In the genomic region with DNA sequence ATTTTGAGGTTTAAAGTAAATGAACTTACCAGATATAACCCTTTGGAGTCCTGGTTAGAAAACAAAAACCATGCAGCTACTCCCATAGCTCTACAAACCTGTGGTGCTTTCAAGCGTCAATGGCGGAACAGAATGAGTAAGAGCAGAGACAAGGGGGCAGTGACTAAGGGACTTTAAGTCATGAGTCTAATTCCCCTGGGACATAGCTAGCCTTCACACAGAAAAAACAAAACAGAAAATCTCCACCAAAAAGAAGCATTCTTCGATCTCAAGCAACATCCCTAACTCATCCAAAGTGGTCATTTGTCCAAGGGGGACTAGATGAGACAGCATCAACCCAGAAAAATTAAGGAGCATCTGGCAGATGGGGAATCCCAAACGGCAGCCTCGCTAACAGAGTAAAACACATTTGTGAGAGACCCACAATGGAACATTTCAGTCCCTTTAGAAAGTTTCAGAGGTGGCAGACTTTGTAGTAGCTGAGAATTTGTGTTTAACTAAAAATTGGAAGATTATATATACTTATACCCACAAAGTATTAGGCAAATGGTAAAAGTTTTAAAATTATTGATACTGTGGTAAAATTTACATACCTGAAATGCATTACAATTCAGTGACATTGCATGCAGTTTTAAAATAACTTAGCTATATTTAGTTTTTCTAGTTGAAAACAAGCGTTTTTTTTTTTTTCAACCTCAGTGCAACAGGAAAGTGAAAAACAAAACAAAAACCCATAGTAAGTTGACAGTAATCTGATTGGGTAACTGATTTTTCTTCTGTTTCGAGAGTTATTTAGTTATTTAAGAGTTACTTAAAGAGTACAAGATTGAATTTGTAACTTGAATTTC, we compare ENCODE assay signal across 1 cellular context.
A peak's percentile ranks its signal among the peaks of the same experiment; 100 is the strongest.
TF ChIP-seq lines count a peak whose summit lies in the region.

No MANE protein-coding gene starts in this region.

TF ChIP-seq in GM12878, 131 proteins besides CTCF, POLR2A, EP300 and RAD21 (continued from another document and continues in another):
- TF ChIP-seq CBX5 (IDR thresholded peaks at IDR 0.05; ENCODE audit: low read depth) (peak; percentile 76; the same call in 1 of the 2 replicates), ELK1 (IDR thresholded peaks at IDR 0.05; ENCODE audit: low read depth, low read length) (no peak), ZBED1 (IDR thresholded peaks at IDR 0.05; ENCODE audit: borderline replicate concordance) (no peak), KAT2A (conservative IDR thresholded peaks at IDR 0.05; ENCODE audit: control insufficient read depth, low read depth, low read length) (no peak), RUNX3 (IDR thresholded peaks at IDR 0.05; ENCODE audit: low read length) (peak; percentile 47), LARP7 (IDR thresholded peaks at IDR 0.05) (no peak), MYB (IDR thresholded peaks at IDR 0.05; ENCODE audit: borderline replicate concordance, low read depth, low read length) (peak; percentile 68; the same call in 1 of the 2 replicates), MLLT1 (IDR thresholded peaks at IDR 0.05) (peak; percentile 87), RCOR1 (conservative IDR thresholded peaks at IDR 0.05; ENCODE audit: low read depth, low read length) (no peak), ZNF622 (IDR thresholded peaks at IDR 0.05) (no peak), CUX1 (IDR thresholded peaks at IDR 0.05; ENCODE audit: insufficient replicate concordance, low read depth, low read length) (peak; percentile 55), MEF2A (IDR thresholded peaks at IDR 0.05; ENCODE audit: insufficient read depth, low read depth, low read length) (peak; percentile 92), RFX5 (IDR thresholded peaks at IDR 0.05; ENCODE audit: low read depth, low read length) (no peak), RAD51 (IDR thresholded peaks at IDR 0.05) (peak; percentile 37), NFIC (IDR thresholded peaks at IDR 0.05; ENCODE audit: low read depth, low read length) (peak; percentile 89), HDGF (IDR thresholded peaks at IDR 0.05) (no peak), POLR2AphosphoS5 (IDR thresholded peaks at IDR 0.05; ENCODE audit: low read length) (peak; percentile 89), DPF2 (IDR thresholded peaks at IDR 0.05) (peak; percentile 87), TAF1 (IDR thresholded peaks at IDR 0.05; ENCODE audit: borderline replicate concordance, low read depth, low read length) (peak; percentile 65; the same call in 1 of the 2 replicates), SP1 (IDR thresholded peaks at IDR 0.05; ENCODE audit: low read depth, low read length) (peak; percentile 47), MTA2 (IDR thresholded peaks at IDR 0.05; ENCODE audit: low read depth) (peak; percentile 87), BRCA1 (IDR thresholded peaks at IDR 0.05; ENCODE audit: low read depth, low read length) (no peak), HDAC2 (IDR thresholded peaks at IDR 0.05) (no peak), ESRRA (IDR thresholded peaks at IDR 0.05; ENCODE audit: low read length) (no peak), E2F8 (IDR thresholded peaks at IDR 0.05; ENCODE audit: low read depth, partially characterized antibody) (no peak), NR2C1 (IDR thresholded peaks at IDR 0.05) (no peak), IRF4 (IDR thresholded peaks at IDR 0.05; ENCODE audit: low read depth, low read length) (peak; percentile 89), IRF3 (IDR thresholded peaks at IDR 0.05) (0 out of 2 replicates have a peak, but pooled peaks have one; percentile 20), CHD4 (IDR thresholded peaks at IDR 0.05) (no peak), TBL1XR1 (IDR thresholded peaks at IDR 0.05; ENCODE audit: low read depth, low read length) (peak; percentile 69; the same call in 1 of the 2 replicates), IKZF2 (IDR thresholded peaks at IDR 0.05) (peak; percentile 89), CREM (IDR thresholded peaks at IDR 0.05; ENCODE audit: low read depth) (peak; percentile 61; the same call in 1 of the 2 replicates)
- TF ChIP-seq, protein P1, sequence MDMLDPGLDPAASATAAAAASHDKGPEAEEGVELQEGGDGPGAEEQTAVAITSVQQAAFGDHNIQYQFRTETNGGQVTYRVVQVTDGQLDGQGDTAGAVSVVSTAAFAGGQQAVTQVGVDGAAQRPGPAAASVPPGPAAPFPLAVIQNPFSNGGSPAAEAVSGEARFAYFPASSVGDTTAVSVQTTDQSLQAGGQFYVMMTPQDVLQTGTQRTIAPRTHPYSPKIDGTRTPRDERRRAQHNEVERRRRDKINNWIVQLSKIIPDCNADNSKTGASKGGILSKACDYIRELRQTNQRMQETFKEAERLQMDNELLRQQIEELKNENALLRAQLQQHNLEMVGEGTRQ (IDR thresholded peaks at IDR 0.05; ENCODE audit: borderline replicate concordance, low read depth, low read length) = no peak
- TF ChIP-seq, protein P2, sequence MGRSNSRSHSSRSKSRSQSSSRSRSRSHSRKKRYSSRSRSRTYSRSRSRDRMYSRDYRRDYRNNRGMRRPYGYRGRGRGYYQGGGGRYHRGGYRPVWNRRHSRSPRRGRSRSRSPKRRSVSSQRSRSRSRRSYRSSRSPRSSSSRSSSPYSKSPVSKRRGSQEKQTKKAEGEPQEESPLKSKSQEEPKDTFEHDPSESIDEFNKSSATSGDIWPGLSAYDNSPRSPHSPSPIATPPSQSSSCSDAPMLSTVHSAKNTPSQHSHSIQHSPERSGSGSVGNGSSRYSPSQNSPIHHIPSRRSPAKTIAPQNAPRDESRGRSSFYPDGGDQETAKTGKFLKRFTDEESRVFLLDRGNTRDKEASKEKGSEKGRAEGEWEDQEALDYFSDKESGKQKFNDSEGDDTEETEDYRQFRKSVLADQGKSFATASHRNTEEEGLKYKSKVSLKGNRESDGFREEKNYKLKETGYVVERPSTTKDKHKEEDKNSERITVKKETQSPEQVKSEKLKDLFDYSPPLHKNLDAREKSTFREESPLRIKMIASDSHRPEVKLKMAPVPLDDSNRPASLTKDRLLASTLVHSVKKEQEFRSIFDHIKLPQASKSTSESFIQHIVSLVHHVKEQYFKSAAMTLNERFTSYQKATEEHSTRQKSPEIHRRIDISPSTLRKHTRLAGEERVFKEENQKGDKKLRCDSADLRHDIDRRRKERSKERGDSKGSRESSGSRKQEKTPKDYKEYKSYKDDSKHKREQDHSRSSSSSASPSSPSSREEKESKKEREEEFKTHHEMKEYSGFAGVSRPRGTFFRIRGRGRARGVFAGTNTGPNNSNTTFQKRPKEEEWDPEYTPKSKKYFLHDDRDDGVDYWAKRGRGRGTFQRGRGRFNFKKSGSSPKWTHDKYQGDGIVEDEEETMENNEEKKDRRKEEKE (IDR thresholded peaks at IDR 0.05) = no peak
- TF ChIP-seq, protein P3, sequence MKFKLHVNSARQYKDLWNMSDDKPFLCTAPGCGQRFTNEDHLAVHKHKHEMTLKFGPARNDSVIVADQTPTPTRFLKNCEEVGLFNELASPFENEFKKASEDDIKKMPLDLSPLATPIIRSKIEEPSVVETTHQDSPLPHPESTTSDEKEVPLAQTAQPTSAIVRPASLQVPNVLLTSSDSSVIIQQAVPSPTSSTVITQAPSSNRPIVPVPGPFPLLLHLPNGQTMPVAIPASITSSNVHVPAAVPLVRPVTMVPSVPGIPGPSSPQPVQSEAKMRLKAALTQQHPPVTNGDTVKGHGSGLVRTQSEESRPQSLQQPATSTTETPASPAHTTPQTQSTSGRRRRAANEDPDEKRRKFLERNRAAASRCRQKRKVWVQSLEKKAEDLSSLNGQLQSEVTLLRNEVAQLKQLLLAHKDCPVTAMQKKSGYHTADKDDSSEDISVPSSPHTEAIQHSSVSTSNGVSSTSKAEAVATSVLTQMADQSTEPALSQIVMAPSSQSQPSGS (IDR thresholded peaks at IDR 0.05; ENCODE audit: low read length) = peak; percentile 89
- TF ChIP-seq, protein P4, sequence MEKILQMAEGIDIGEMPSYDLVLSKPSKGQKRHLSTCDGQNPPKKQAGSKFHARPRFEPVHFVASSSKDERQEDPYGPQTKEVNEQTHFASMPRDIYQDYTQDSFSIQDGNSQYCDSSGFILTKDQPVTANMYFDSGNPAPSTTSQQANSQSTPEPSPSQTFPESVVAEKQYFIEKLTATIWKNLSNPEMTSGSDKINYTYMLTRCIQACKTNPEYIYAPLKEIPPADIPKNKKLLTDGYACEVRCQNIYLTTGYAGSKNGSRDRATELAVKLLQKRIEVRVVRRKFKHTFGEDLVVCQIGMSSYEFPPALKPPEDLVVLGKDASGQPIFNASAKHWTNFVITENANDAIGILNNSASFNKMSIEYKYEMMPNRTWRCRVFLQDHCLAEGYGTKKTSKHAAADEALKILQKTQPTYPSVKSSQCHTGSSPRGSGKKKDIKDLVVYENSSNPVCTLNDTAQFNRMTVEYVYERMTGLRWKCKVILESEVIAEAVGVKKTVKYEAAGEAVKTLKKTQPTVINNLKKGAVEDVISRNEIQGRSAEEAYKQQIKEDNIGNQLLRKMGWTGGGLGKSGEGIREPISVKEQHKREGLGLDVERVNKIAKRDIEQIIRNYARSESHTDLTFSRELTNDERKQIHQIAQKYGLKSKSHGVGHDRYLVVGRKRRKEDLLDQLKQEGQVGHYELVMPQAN (conservative IDR thresholded peaks at IDR 0.05) = no peak
